ENCODE assay signal across 8 cellular contexts in the genomic region with DNA sequence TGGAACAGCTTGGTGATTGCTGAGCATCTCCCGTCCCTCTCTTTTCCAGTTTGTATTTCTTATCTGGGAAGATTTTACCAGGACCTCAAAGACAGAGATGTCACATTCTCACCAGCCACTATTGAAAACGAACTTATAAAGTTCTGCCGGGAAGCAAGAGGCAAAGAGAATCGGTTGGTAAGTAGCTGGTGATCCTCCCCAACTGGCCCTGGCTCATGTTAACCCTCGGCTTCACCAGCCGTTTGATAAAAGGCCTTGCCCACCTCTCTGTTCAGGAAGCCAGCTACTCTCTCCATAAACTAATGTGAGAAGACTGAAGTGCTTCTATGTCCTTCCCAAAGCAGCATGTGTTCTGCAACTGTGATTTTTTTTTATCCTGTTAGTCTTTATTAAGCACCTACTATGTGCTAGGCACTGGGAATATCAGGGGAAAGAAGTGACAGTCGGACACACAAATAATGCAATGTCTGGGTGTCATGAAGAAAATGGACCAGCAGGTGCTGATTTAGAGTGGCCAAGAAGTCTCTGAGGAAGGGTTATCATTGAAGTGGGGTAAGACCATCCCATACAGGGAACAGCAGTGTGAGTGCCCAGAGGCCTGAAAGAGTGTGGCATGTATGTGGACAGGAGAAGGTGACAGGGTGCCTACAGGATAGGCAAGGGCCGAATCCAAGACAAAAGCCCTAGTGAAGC. TPM values are rescaled to one million over a fixed set of nuclear protein-coding genes. Genes with fewer than 3 reads are reported as not detected.
A peak's percentile ranks its signal among the peaks of the same experiment; 100 is the strongest.
DNase-seq lines count a peak whose midpoint lies in the region; ATAC-seq and TF ChIP-seq lines count a peak whose summit lies in the region.

No MANE protein-coding gene starts in this region.

- BruUV-seq in mammary epithelial cell (replicated peaks; lab: Mats Ljungman, UMichigan): TSS peak; percentile 28

- ATAC-seq in GM19463 (IDR thresholded peaks at IDR 0.05; ENCODE audit: unreplicated experiment) (no peak), GM18867 (IDR thresholded peaks at IDR 0.05; ENCODE audit: unreplicated experiment) (no peak)

- intact Hi-C loops in mammary epithelial cell (cut with micrococcal nuclease): loop anchor here (5.0 kb wide), 3 partner anchors 284 to 819 kb away; a partner anchor contains a TSS

- H3K4me2 ChIP-seq in mammary epithelial cell (ENCODE audit: insufficient read depth, low read depth, low read length): peak overlapping the region; percentile 88

- peak; percentile 10; the same call in 1 of the 2 replicates for TF ChIP-seq CTCF in AG04450 (IDR thresholded peaks at IDR 0.05; ENCODE audit: low read depth, low read length)
- no peak for TF ChIP-seq CTCF in mammary epithelial cell (conservative IDR thresholded peaks at IDR 0.05 in 1 of 2, IDR thresholded peaks at IDR 0.05 in 1 of 2; ENCODE audit: extremely low read depth in 1 of 2, insufficient read depth in 1 of 2, low read depth in 1 of 2, low read length in 2 of 2)
- no peak for TF ChIP-seq CTCF in GM20000 (IDR thresholded peaks at IDR 0.05; ENCODE audit: extremely low read depth, missing control alignments)

- DNase-seq in AG04450 (ENCODE audit: low read depth, low spot score) (no peak), mammary epithelial cell (no peak), GM20000 (ENCODE audit: low spot score) (no peak), NCI-H2171 treated with DMSO at 0.1 percent for 48 hours (lab: John Stamatoyannopoulos, UW) (no peak)

- H3K9me3 ChIP-seq in AG04450 (ENCODE audit: control insufficient read depth, insufficient read depth, low read length): no peaks in the 10 kb centered on the region; the same call in 1 of the 2 replicates
- no peaks in the 10 kb centered on the region for H3K9me3 ChIP-seq in HUES64 (ENCODE audit: insufficient read depth, low read depth, low read length)
- H3K9me3 ChIP-seq in mammary epithelial cell (replicated peaks; ENCODE audit: insufficient read depth, low read length): no peaks in the 10 kb centered on the region
- no peaks in the 10 kb centered on the region for H3K9me3 ChIP-seq in mononuclear cell (ENCODE audit: low read depth, low read length)

- H4K20me1 ChIP-seq in mammary epithelial cell (ENCODE audit: insufficient read depth, low read length): no peaks in the 10 kb centered on the region

- H3K4me1 ChIP-seq in HUES64 (ENCODE audit: insufficient read depth, low read length) (peaks cover 18% of the 10 kb centered on the region), mammary epithelial cell (ENCODE audit: insufficient read depth, low read length) (peaks cover 37% of the 10 kb centered on the region), mononuclear cell (ENCODE audit: insufficient read depth, low read length) (peaks cover 58% of the 10 kb centered on the region)

- H2AFZ ChIP-seq in mammary epithelial cell (ENCODE audit: low read depth, low read length): no peak overlapping the region

- peaks cover 71% of the 10 kb centered on the region for H3K79me2 ChIP-seq in mammary epithelial cell (ENCODE audit: insufficient read depth, low read length)

- peaks cover 45% of the 10 kb centered on the region for H3K36me3 ChIP-seq in HUES64 (ENCODE audit: insufficient read depth, low read length)
- peaks cover 10% of the 10 kb centered on the region for H3K36me3 ChIP-seq in mammary epithelial cell (ENCODE audit: insufficient read depth, low read length)

- in situ Hi-C loops in mammary epithelial cell (cut with MboI; ENCODE audit: low sequenced_read_pairs in 2 of 2): loop anchor here in 1 of 2 donors (10.0 kb wide), 1 partner anchor 772 kb away; a partner anchor contains a TSS

- dilution Hi-C loops in mammary epithelial cell (cut with HindIII; ENCODE audit: low sequenced_read_pairs): no loop called here

- H3K9ac ChIP-seq in HUES64 (ENCODE audit: low read depth, low read length): peak overlapping the region; percentile 93
- peak overlapping the region; percentile 57 for H3K9ac ChIP-seq in mammary epithelial cell (ENCODE audit: insufficient read depth, low read length)

- H3K27ac ChIP-seq in AG04450 (ENCODE audit: low read depth, low read length) (no peak overlapping the region), HUES64 (ENCODE audit: low read depth, low read length) (no peak overlapping the region), mammary epithelial cell (ENCODE audit: insufficient read depth, low read depth, low read length) (peak overlapping the region; percentile 54)

- CTCF ChIA-PET in AG04450 (lab: Charles Lee): interaction anchor here (1.4 to 6.7 kb wide), 4 partner anchors 46 to 770 kb away, joined by 5 to 39 read pairs (median 6); no protein-coding TSS in a partner anchor
- CTCF ChIA-PET in mammary epithelial cell (lab: Charles Lee; ENCODE audit: low non-redundant PET): interaction anchor here (0.6 to 1.1 kb wide), 2 partner anchors 414 to 999 kb away, joined by 3 to 8 read pairs; no protein-coding TSS in a partner anchor

- H3K27me3 ChIP-seq in AG04450 (ENCODE audit: control insufficient read depth, insufficient read depth, low read length) (no peaks in the 10 kb centered on the region), HUES64 (ENCODE audit: insufficient read depth, low read length) (no peaks in the 10 kb centered on the region), mammary epithelial cell (ENCODE audit: insufficient read depth, low read length) (no peaks in the 10 kb centered on the region), mononuclear cell (ENCODE audit: insufficient read depth, low read length) (no peaks in the 10 kb centered on the region)

- 58% methylated on average over 8 of the region's 8 CpGs for WGBS in HUES64
- WGBS in mammary epithelial cell (ENCODE audit: low coverage, missing lambda C conversion rate): 23% methylated on average over 8 of the region's 8 CpGs

- H3K4me3 ChIP-seq in AG04450 (ENCODE audit: low read depth, low read length): peak overlapping the region; percentile 84
- peak overlapping the region; percentile 90 for H3K4me3 ChIP-seq in HUES64 (ENCODE audit: low read length)
- H3K4me3 ChIP-seq in mammary epithelial cell (replicated peaks in 1 of 3; ENCODE audit: insufficient read depth in 1 of 3, low read depth in 2 of 3, low read length in 3 of 3): peak overlapping the region; percentile 55 to 94 (median 79)
- peak overlapping the region; percentile 87 for H3K4me3 ChIP-seq in mononuclear cell (ENCODE audit: low read length)

- POLR2A ChIA-PET in AG04450 (lab: Yijun Ruan, JAX): interaction anchor here (1.1 to 1.8 kb wide), 5 partner anchors 9 to 817 kb away, joined by 4 to 9 read pairs (median 8); a partner anchor contains a TSS

RNA-seq across cellular contexts. Expression of a gene that starts 1.2 kb away (rescaled TPM):
- 58.8 and 79.5 TPM in 2 replicates for polyA plus RNA-seq in AG04450 (2011; rRNA removed)
- 15.5 and 16.5 TPM in 2 replicates for polyA minus RNA-seq in AG04450 (2011; rRNA and poly(A)+ RNA removed)
- polyA plus RNA-seq in HUES64 (2013, experiment 1 of 2): 125 TPM
- 134 TPM for polyA plus RNA-seq in HUES64 (2013, experiment 2 of 2)
- total RNA-seq in mammary epithelial cell: 100 to 1,000 TPM in 1 of 2 donors, 10 to 100 TPM in 1; 38.0 to 185 TPM
- 132 TPM for polyA plus RNA-seq in mammary epithelial cell
- polyA minus RNA-seq in mammary epithelial cell: 109 TPM
- total RNA-seq in mononuclear cell: 11.2 TPM

RNA-seq across cellular contexts. Expression of a gene that starts 4.8 kb away (rescaled TPM):
- polyA plus RNA-seq in AG04450 (2011; rRNA removed) (12.5 and 17.0 TPM in 2 replicates), mammary epithelial cell (19.5 TPM)
- polyA minus RNA-seq in AG04450 (2011; rRNA and poly(A)+ RNA removed): 21.9 and 25.8 TPM in 2 replicates
- 34.8 TPM for polyA plus RNA-seq in HUES64 (2013, experiment 1 of 2)
- polyA plus RNA-seq in HUES64 (2013, experiment 2 of 2): 36.2 TPM
- total RNA-seq in mammary epithelial cell (10 to 100 TPM; 33.3 to 40.8 TPM), mononuclear cell (25.3 TPM)
- 27.2 TPM for polyA minus RNA-seq in mammary epithelial cell
